20 cellular contexts compared by ENCODE assay signal in genomic region chr5:1483064-1483463, GRCh38. TPM values are rescaled to one million over a fixed set of nuclear protein-coding genes. Genes with fewer than 3 reads are reported as not detected.
DNase-seq lines count a peak whose midpoint lies in the region; ATAC-seq, FAIRE-seq and TF ChIP-seq lines count a peak whose summit lies in the region.
"Had no signal": no experiment of that assay in that cellular context is flagged by ENCODE, and none has a peak within 500 bp of the region (broad histone marks: within the 10 kb centered on the region; RNA-seq: fewer than 3 reads in every experiment).

No MANE protein-coding gene starts in this region.

- H3K9me3 Mint-ChIP-seq in natural killer cell treated with Interleukin-12 subunit alpha and Interleukin-12 subunit beta and Interleukin-15 and Interleukin-18, amount 100 ng/mL, for 72 hours, result no peaks in the 10 kb centered on the region
- H3K9me3 Mint-ChIP-seq in neural progenitor cell, result no peaks in the 10 kb centered on the region
- H3K9me3 Mint-ChIP-seq: CD8-positive, alpha-beta T cell had no signal

- TF ChIP-seq POLR2A in GM12878 (IDR thresholded peaks at IDR 0.05; ENCODE audit: low read depth, low read length) (peak; percentile 50), Peyer's patch (IDR thresholded peaks at IDR 0.05) (no peak)

- in situ Hi-C loops in GM12878 (cut with MboI), result no loop called here

- H3K36me3 Mint-ChIP-seq in natural killer cell treated with Interleukin-12 subunit alpha and Interleukin-12 subunit beta and Interleukin-15 and Interleukin-18, amount 100 ng/mL, for 72 hours, result no peaks in the 10 kb centered on the region
- peaks cover 2% of the 10 kb centered on the region for H3K36me3 Mint-ChIP-seq in neural progenitor cell

- FAIRE-seq in GM12878 (lab: Jason Lieb, UNC), result no peak

- ATAC-seq in Right ventricle myocardium inferior, result no peak
- no peak for ATAC-seq in heart right ventricle
- ATAC-seq in GM12878, result no peak
- no peak for ATAC-seq in natural killer cell treated with Interleukin-12 subunit alpha and Interleukin-12 subunit beta and Interleukin-15 and Interleukin-18, amount 100 ng/mL, for 72 hours
- ATAC-seq in GM19395 (IDR thresholded peaks at IDR 0.05; ENCODE audit: unreplicated experiment), result no peak
- ATAC-seq: CD8-positive, alpha-beta T cell had no signal

- H3K4me1 ChIP-seq in heart right ventricle (peaks cover 0 to 36% (median 0%) of the 10 kb centered on the region in 9 donors), GM12878 (ENCODE audit: control insufficient read depth, insufficient read depth, low read length) (peaks cover 58% of the 10 kb centered on the region), Peyer's patch (peaks cover 0 to 10% (median 0%) of the 10 kb centered on the region in 4 donors), neural progenitor cell (no peaks in the 10 kb centered on the region)
- H3K4me1 ChIP-seq: BE2C had no signal

- CTCF ChIA-PET in GM12878 (lab: Yijun Ruan, JAX), result interaction anchor here (0.8 to 5.4 kb wide), 6 partner anchors 8 to 162 kb away, joined by 3 to 43 read pairs (median 5); no protein-coding TSS in a partner anchor

- H3K4me3 ChIP-seq in heart right ventricle (no peak overlapping the region), GM12878 (no peak overlapping the region), Peyer's patch (no peak overlapping the region), neural progenitor cell (no peak overlapping the region)
- H3K4me3 ChIP-seq: PC-9 had no signal

- TF ChIP-seq CTCF in heart right ventricle (IDR thresholded peaks at IDR 0.05), result no peak
- no peak for TF ChIP-seq CTCF in GM12878 (IDR thresholded peaks at IDR 0.05 in 2 of 3, conservative IDR thresholded peaks at IDR 0.05 in 1 of 3; ENCODE audit: control insufficient read depth in 2 of 3, extremely low read depth in 1 of 3, insufficient read depth in 1 of 3, low read depth in 3 of 3, low read length in 3 of 3)
- no peak for TF ChIP-seq CTCF in Peyer's patch (IDR thresholded peaks at IDR 0.05)
- no peak for TF ChIP-seq CTCF in neural progenitor cell (IDR thresholded peaks at IDR 0.05)

- DNase-seq in Right ventricle myocardium inferior (ENCODE audit: missing footprints) (peak; percentile 8), heart right ventricle (no peak), GM12878 (ENCODE audit: low read depth, low spot score) (no peak), Peyer's patch (no peak), neural progenitor cell (ENCODE audit: low spot score) (no peak), NCI-H1105 (lab: John Stamatoyannopoulos, UW) (no peak)
- DNase-seq in natural killer cell treated with Interleukin-12 subunit alpha and Interleukin-12 subunit beta and Interleukin-15 and Interleukin-18, amount 100 ng/mL, for 72 hours (ENCODE audit: low spot score), result no peak
- DNase-seq: BE2C; CD8-positive, alpha-beta T cell; NCI-H1436; NCI-H2029; NCI-H345; NCI-H524 treated with DMSO at 0.1 percent for 48 hours; PC-9 had no signal

- H3K79me2 ChIP-seq in GM12878 (ENCODE audit: control insufficient read depth, insufficient read depth, low read length), result peaks cover 42% of the 10 kb centered on the region
- no peaks in the 10 kb centered on the region for H3K79me2 ChIP-seq in neural progenitor cell (ENCODE audit: low read depth)

- no peaks in the 10 kb centered on the region for H3K27me3 ChIP-seq in heart right ventricle
- H3K27me3 ChIP-seq in GM12878 (replicated peaks in 1 of 2; ENCODE audit: control insufficient read depth in 2 of 2, insufficient read depth in 2 of 2, low read length in 1 of 2), result no peaks in the 10 kb centered on the region
- H3K27me3 ChIP-seq in Peyer's patch, result no peaks in the 10 kb centered on the region
- H3K27me3 ChIP-seq in neural progenitor cell, result no peaks in the 10 kb centered on the region
- H3K27me3 ChIP-seq: BE2C had no signal

- H3K9ac ChIP-seq in GM12878 (ENCODE audit: control insufficient read depth, insufficient read depth, low read length) (no peak overlapping the region), neural progenitor cell (no peak overlapping the region)

- POLR2A ChIA-PET in GM12878 (lab: Charles Lee), result interaction anchor here (0.5 to 10.2 kb wide), 5 partner anchors 9 to 40 kb away, joined by 3 to 108 read pairs (median 3); no protein-coding TSS in a partner anchor

- H3K4me2 ChIP-seq in GM12878 (ENCODE audit: control insufficient read depth, insufficient read depth), result no peak overlapping the region
- no peak overlapping the region for H3K4me2 ChIP-seq in neural progenitor cell
- H3K4me2 ChIP-seq: PC-9 had no signal

- H3K27ac ChIP-seq in heart right ventricle (no peak overlapping the region), GM12878 (ENCODE audit: control insufficient read depth, insufficient read depth) (no peak overlapping the region), Peyer's patch (peak overlapping the region in 1 of 4 donors; percentile 46), neural progenitor cell (no peak overlapping the region)
- H3K27ac ChIP-seq: PC-9 had no signal

- no peaks in the 10 kb centered on the region for H3K27me3 Mint-ChIP-seq in natural killer cell treated with Interleukin-12 subunit alpha and Interleukin-12 subunit beta and Interleukin-15 and Interleukin-18, amount 100 ng/mL, for 72 hours
- H3K27me3 Mint-ChIP-seq in neural progenitor cell (ENCODE audit: insufficient read depth, low read depth), result peaks cover 2% of the 10 kb centered on the region

- no peaks in the 10 kb centered on the region for H3F3A ChIP-seq in neural progenitor cell (ENCODE audit: low read depth)

- no TSS peak for BruUV-seq in GM12878 (replicated peaks; lab: Mats Ljungman, UMichigan)

- no peak for TF ChIP-seq EP300 in GM12878 (IDR thresholded peaks at IDR 0.05; ENCODE audit: borderline replicate concordance in 1 of 2, control insufficient read depth in 1 of 2, low read depth in 2 of 2, low read length in 2 of 2)

- H2AFZ ChIP-seq in GM12878 (ENCODE audit: control insufficient read depth, low read depth, low read length) (no peak overlapping the region), neural progenitor cell (replicated peaks) (no peak overlapping the region)
- H2AFZ ChIP-seq: PC-9 had no signal

- TF ChIP-seq RAD21 in GM12878 (IDR thresholded peaks at IDR 0.05; ENCODE audit: insufficient read depth, low read depth, low read length), result no peak

- SMC1A ChIA-PET in GM12878 (lab: Charles Lee; ENCODE audit: uncharacterized antibody, unreplicated experiment), result interaction anchor here (1.4 to 9.4 kb wide), 3 partner anchors 9 to 20 kb away, joined by 6 to 93 read pairs (median 18); no protein-coding TSS in a partner anchor

- peak overlapping the region; percentile 16 to 76 for H3K27ac Mint-ChIP-seq in natural killer cell treated with Interleukin-12 subunit alpha and Interleukin-12 subunit beta and Interleukin-15 and Interleukin-18, amount 100 ng/mL, for 72 hours
- H3K27ac Mint-ChIP-seq in neural progenitor cell, result no peak overlapping the region
- H3K27ac Mint-ChIP-seq: CD8-positive, alpha-beta T cell had no signal

- no peak overlapping the region for H3K4me3 Mint-ChIP-seq in natural killer cell treated with Interleukin-12 subunit alpha and Interleukin-12 subunit beta and Interleukin-15 and Interleukin-18, amount 100 ng/mL, for 72 hours
- H3K4me3 Mint-ChIP-seq in neural progenitor cell, result no peak overlapping the region
- H3K4me3 Mint-ChIP-seq: CD8-positive, alpha-beta T cell had no signal

- RAD21 ChIA-PET in GM12878 (lab: Charles Lee; ENCODE audit: unreplicated experiment), result interaction anchor here (1.6 to 3.5 kb wide), 2 partner anchors 10 to 19 kb away, joined by 8 to 14 read pairs; no protein-coding TSS in a partner anchor

- H3K9me3 ChIP-seq in heart right ventricle (no peaks in the 10 kb centered on the region), GM12878 (replicated peaks; ENCODE audit: control insufficient read depth, insufficient read depth, low read length) (no peaks in the 10 kb centered on the region), Peyer's patch (no peaks in the 10 kb centered on the region), neural progenitor cell (ENCODE audit: low read depth) (no peaks in the 10 kb centered on the region)
- H3K9me3 ChIP-seq: BE2C had no signal

- 96% methylated on average over 13 of the region's 13 CpGs for WGBS in heart right ventricle, 2 donors
- 91% methylated on average over 13 of the region's 13 CpGs for WGBS in GM12878 (ENCODE audit: insufficient coverage, insufficient replicate concordance, low lambda C conversion rate, missing lambda C conversion rate)

- no peaks in the 10 kb centered on the region for H4K20me1 ChIP-seq in GM12878 (ENCODE audit: control insufficient read depth, insufficient read depth)
- peaks cover 3% of the 10 kb centered on the region for H4K20me1 ChIP-seq in neural progenitor cell (ENCODE audit: low read depth)

- intact Hi-C loops in Right ventricle myocardium inferior (cut with DNase I), result no loop called here
- intact Hi-C loops in heart right ventricle (cut with DNase I), result no loop called here
- intact Hi-C loops in GM12878 (cut with micrococcal nuclease; ENCODE audit: unreplicated experiment), result no loop called here

- peaks cover 8 to 42% of the 10 kb centered on the region in 2 donors for H3K4me1 Mint-ChIP-seq in natural killer cell treated with Interleukin-12 subunit alpha and Interleukin-12 subunit beta and Interleukin-15 and Interleukin-18, amount 100 ng/mL, for 72 hours (ENCODE audit: low read depth in 2 of 2)
- peaks cover 2% of the 10 kb centered on the region for H3K4me1 Mint-ChIP-seq in neural progenitor cell

- H3K36me3 ChIP-seq in heart right ventricle (peaks cover 0 to 64% (median 9%) of the 10 kb centered on the region in 9 donors), GM12878 (ENCODE audit: control insufficient read depth in 2 of 2, insufficient read depth in 2 of 2, low read length in 1 of 2) (peaks cover 25 to 45% of the 10 kb centered on the region in 2 experiments), Peyer's patch (peaks cover 0 to 30% (median 0%) of the 10 kb centered on the region in 3 donors), neural progenitor cell (no peaks in the 10 kb centered on the region)

RNA-seq across cellular contexts. Expression of gene SLC6A3, which starts 37.8 kb away (rescaled TPM):
- total RNA-seq in Right ventricle myocardium inferior, result not detected
- total RNA-seq in heart right ventricle, result under 1 TPM in 2 of 10 donors, not detected in 8; 0.18 to 0.19 TPM
- under 1 TPM in 1 of 2 donors, not detected in 1; 0.04 TPM for polyA plus RNA-seq in heart right ventricle
- not detected in 2 replicates for total RNA-seq in GM12878 (2013; cell fraction: nucleolus; rRNA removed)
- total RNA-seq in GM12878 (2014; rRNA removed), result not detected in 2 replicates
- not detected in 2 replicates for total RNA-seq in GM12878 (2014; rRNA removed; fragmentation: Illumina TruSeq; extraction: Trizol)
- total RNA-seq in GM12878 (2021), result not detected in 2 replicates
- polyA plus RNA-seq in GM12878 (2011; ENCODE audit: low read depth), result not detected
- polyA plus RNA-seq in GM12878 (2011; rRNA removed), result 0.01 TPM in 1 of 2 replicates, not detected in the other
- polyA plus RNA-seq in GM12878 (2011; cell fraction: cytosol; rRNA removed), result 0.05 TPM in 1 of 2 replicates, not detected in the other
- not detected in 2 replicates for polyA plus RNA-seq in GM12878 (2011; cell fraction: nucleus; rRNA removed)
- 0.07 and 0.18 TPM in 2 replicates for polyA plus RNA-seq in GM12878 (2012)
- polyA plus RNA-seq in GM12878 (2014; fragmentation: Illumina TruSeq; extraction: Trizol), result not detected in 2 replicates
- polyA plus RNA-seq in GM12878 (2014; fragmentation: Nextera tagmentation; extraction: Ambion mirVana), result not detected
- not detected in 2 replicates for polyA plus RNA-seq in GM12878 (2014; rRNA removed)
- polyA plus RNA-seq in GM12878 (2016; fragmentation: Nextera tagmentation; extraction: Ambion mirVana), result not detected
- not detected in 2 replicates for polyA minus RNA-seq in GM12878 (2011; rRNA and poly(A)+ RNA removed)
- polyA minus RNA-seq in GM12878 (2011; cell fraction: cytosol; rRNA and poly(A)+ RNA removed), result not detected in 2 replicates
- not detected in 2 replicates for polyA minus RNA-seq in GM12878 (2011; cell fraction: nucleus; rRNA and poly(A)+ RNA removed)
- not detected for total RNA-seq in natural killer cell treated with Interleukin-12 subunit alpha and Interleukin-12 subunit beta and Interleukin-15 and Interleukin-18, amount 100 ng/mL, for 72 hours
- under 1 TPM in 2 of 4 donors, not detected in 2; 0.40 to 0.70 TPM for total RNA-seq in Peyer's patch
- 0.19 and 0.32 TPM in 2 replicates for total RNA-seq in neural progenitor cell (ENCODE audit: low replicate concordance)
- total RNA-seq: A172; CD8-positive, alpha-beta T cell; H4; HT-29; M059J; PC-9; SK-MEL-5 had no signal

RNA-seq across cellular contexts. Expression of gene LPCAT1, which starts 40.7 kb away (rescaled TPM):
- total RNA-seq in Right ventricle myocardium inferior, result 13.4 TPM
- 10 to 100 TPM in 3 of 10 donors, 1 to 10 TPM in 7; 5.6 to 25.5 (median 8.9) TPM for total RNA-seq in heart right ventricle
- 10 to 100 TPM; 14.8 to 23.8 TPM for polyA plus RNA-seq in heart right ventricle
- 365 and 373 TPM in 2 replicates for total RNA-seq in GM12878 (2013; cell fraction: nucleolus; rRNA removed)
- total RNA-seq in GM12878 (2014; rRNA removed), result 67.6 and 74.7 TPM in 2 replicates
- total RNA-seq in GM12878 (2014; rRNA removed; fragmentation: Illumina TruSeq; extraction: Trizol), result 58.9 and 59.4 TPM in 2 replicates
- 109 TPM in 2 replicates for total RNA-seq in GM12878 (2021)
- polyA plus RNA-seq in GM12878 (2011; ENCODE audit: low read depth), result 26.1 TPM
- polyA plus RNA-seq in GM12878 (2011; rRNA removed), result 63.6 and 70.6 TPM in 2 replicates
- 70.3 and 92.5 TPM in 2 replicates for polyA plus RNA-seq in GM12878 (2011; cell fraction: cytosol; rRNA removed)
- 197 and 246 TPM in 2 replicates for polyA plus RNA-seq in GM12878 (2011; cell fraction: nucleus; rRNA removed)
- 41.3 and 58.7 TPM in 2 replicates for polyA plus RNA-seq in GM12878 (2012)
- 84.5 and 93.5 TPM in 2 replicates for polyA plus RNA-seq in GM12878 (2014; fragmentation: Illumina TruSeq; extraction: Trizol)
- 1 to 10 TPM; 2.3 to 7.0 TPM for polyA plus RNA-seq in GM12878 (2014; fragmentation: Nextera tagmentation; extraction: Ambion mirVana)
- 94.1 and 94.8 TPM in 2 replicates for polyA plus RNA-seq in GM12878 (2014; rRNA removed)
- 10 to 100 TPM; 60.2 to 82.4 TPM for polyA plus RNA-seq in GM12878 (2016; fragmentation: Nextera tagmentation; extraction: Ambion mirVana)
- polyA minus RNA-seq in GM12878 (2011; rRNA and poly(A)+ RNA removed), result 43.1 and 54.4 TPM in 2 replicates
- polyA minus RNA-seq in GM12878 (2011; cell fraction: cytosol; rRNA and poly(A)+ RNA removed), result 25.0 and 34.6 TPM in 2 replicates
- polyA minus RNA-seq in GM12878 (2011; cell fraction: nucleus; rRNA and poly(A)+ RNA removed), result 71.8 and 93.6 TPM in 2 replicates
- total RNA-seq in natural killer cell treated with Interleukin-12 subunit alpha and Interleukin-12 subunit beta and Interleukin-15 and Interleukin-18, amount 100 ng/mL, for 72 hours, result 100 to 1,000 TPM in 1 of 2 donors, 10 to 100 TPM in 1; 90.0 to 179 TPM
- total RNA-seq in Peyer's patch, result 10 to 100 TPM in 3 of 4 donors, 1 to 10 TPM in 1; 8.8 to 59.4 (median 28.5) TPM
- total RNA-seq in neural progenitor cell (ENCODE audit: low replicate concordance), result 76.5 and 108 TPM in 2 replicates
